Comparison of ENCODE assay signal across 1 cellular context in genomic region chr6:25165817-25166216, GRCh38.
TF ChIP-seq lines count a peak whose summit lies in the region.

No MANE protein-coding gene starts in this region.

TF ChIP-seq in HepG2, 621 proteins besides CTCF, POLR2A, EP300 and RAD21 (continued from another document):
- TF ChIP-seq HNF1A (IDR thresholded peaks at IDR 0.05; ENCODE audit: low read depth): no peak
- TF ChIP-seq HNF1A (CRISPR knock-in tag; IDR thresholded peaks at IDR 0.05; ENCODE audit: borderline replicate concordance): no peak
- TF ChIP-seq, protein P1, sequence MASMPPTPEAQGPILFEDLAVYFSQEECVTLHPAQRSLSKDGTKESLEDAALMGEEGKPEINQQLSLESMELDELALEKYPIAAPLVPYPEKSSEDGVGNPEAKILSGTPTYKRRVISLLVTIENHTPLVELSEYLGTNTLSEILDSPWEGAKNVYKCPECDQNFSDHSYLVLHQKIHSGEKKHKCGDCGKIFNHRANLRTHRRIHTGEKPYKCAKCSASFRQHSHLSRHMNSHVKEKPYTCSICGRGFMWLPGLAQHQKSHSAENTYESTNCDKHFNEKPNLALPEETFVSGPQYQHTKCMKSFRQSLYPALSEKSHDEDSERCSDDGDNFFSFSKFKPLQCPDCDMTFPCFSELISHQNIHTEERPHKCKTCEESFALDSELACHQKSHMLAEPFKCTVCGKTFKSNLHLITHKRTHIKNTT (CRISPR knock-in tag; IDR thresholded peaks at IDR 0.05): no peak
- no peak for TF ChIP-seq RXRB (CRISPR knock-in tag; IDR thresholded peaks at IDR 0.05; ENCODE audit: borderline replicate concordance)
- TF ChIP-seq ELF3 (CRISPR knock-in tag; IDR thresholded peaks at IDR 0.05): no peak
- no peak for TF ChIP-seq NBN (conservative IDR thresholded peaks at IDR 0.05)
- no peak for TF ChIP-seq ZNF446 (CRISPR knock-in tag; IDR thresholded peaks at IDR 0.05)
- TF ChIP-seq KLF12 (CRISPR knock-in tag; IDR thresholded peaks at IDR 0.05; ENCODE audit: borderline replicate concordance): no peak
- no peak for TF ChIP-seq HIVEP1 (CRISPR knock-in tag; IDR thresholded peaks at IDR 0.05)
- TF ChIP-seq ZNF253 (CRISPR knock-in tag; IDR thresholded peaks at IDR 0.05; ENCODE audit: borderline replicate concordance): no peak
- TF ChIP-seq, protein P2, sequence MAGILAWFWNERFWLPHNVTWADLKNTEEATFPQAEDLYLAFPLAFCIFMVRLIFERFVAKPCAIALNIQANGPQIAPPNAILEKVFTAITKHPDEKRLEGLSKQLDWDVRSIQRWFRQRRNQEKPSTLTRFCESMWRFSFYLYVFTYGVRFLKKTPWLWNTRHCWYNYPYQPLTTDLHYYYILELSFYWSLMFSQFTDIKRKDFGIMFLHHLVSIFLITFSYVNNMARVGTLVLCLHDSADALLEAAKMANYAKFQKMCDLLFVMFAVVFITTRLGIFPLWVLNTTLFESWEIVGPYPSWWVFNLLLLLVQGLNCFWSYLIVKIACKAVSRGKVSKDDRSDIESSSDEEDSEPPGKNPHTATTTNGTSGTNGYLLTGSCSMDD (CRISPR knock-in tag; IDR thresholded peaks at IDR 0.05): no peak
- no peak for TF ChIP-seq KAT2B (IDR thresholded peaks at IDR 0.05; ENCODE audit: borderline replicate concordance, low read depth, low read length)
- no peak for TF ChIP-seq EED (CRISPR knock-in tag; IDR thresholded peaks at IDR 0.05)
